Comparison of ENCODE assay signal across 7 cellular contexts in the genomic region with DNA sequence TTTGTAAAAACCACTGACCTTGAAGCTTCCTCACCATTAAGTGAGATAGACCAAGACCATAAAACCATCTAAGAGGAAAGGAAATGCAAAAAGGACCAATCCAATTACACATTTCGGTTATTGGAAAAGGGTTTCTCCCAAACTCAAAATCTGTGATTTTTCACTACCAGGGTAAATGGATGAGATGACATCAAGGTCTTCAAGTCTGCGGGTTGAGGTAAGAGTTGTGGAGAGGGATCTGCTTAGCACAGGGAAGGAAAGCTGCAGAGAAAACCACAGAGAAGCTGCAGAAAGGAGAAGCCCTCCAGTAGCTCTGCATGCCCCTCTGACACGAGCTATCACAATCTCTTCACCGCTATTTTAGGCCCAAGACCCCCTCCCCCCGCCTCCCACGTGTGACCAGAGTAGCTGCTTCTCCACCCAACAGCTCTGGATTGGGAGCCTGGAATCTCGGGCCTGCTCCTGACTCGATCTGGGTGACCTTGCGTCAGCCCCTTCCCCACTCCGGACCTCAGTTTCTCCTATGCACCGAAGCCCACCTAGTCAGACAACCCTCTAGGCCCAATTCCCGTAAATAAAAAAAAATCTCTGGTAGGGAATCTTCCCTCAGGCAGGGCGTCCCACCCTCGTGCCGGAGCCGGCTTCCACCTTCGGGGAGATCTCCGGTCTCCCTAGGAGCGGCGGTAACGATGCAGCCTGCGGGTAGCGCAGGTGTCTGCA. TPM values are rescaled to one million over a fixed set of nuclear protein-coding genes. Genes with fewer than 3 reads are reported as not detected.
DNase-seq lines count a peak whose midpoint lies in the region; ATAC-seq and TF ChIP-seq lines count a peak whose summit lies in the region.

No MANE protein-coding gene starts in this region.

- peak overlapping the region; percentile 97 for H3K4me3 Mint-ChIP-seq in activated CD4-positive, alpha-beta memory T cell treated with anti-CD3 and anti-CD28 coated beads, Interleukin-2, amount 10 ng/mL, durations not matched to agents 7 days and 5 days

- peak overlapping the region; percentile 59 for H3K27ac Mint-ChIP-seq in activated CD4-positive, alpha-beta memory T cell treated with anti-CD3 and anti-CD28 coated beads, Interleukin-2, amount 10 ng/mL, durations not matched to agents 7 days and 5 days

- no peak for ATAC-seq in foreskin keratinocyte
- no peak for ATAC-seq in HG02588 (IDR thresholded peaks at IDR 0.05; ENCODE audit: unreplicated experiment)

- H3K27me3 Mint-ChIP-seq in activated CD4-positive, alpha-beta memory T cell treated with anti-CD3 and anti-CD28 coated beads, Interleukin-2, amount 10 ng/mL, durations not matched to agents 7 days and 5 days: no peaks in the 10 kb centered on the region

- H3K9me3 ChIP-seq in ovary: no peaks in the 10 kb centered on the region

- no peak for TF ChIP-seq EP300 in ovary (IDR thresholded peaks at IDR 0.05)

- no peaks in the 10 kb centered on the region for H3K9me3 Mint-ChIP-seq in activated CD4-positive, alpha-beta memory T cell treated with anti-CD3 and anti-CD28 coated beads, Interleukin-2, amount 10 ng/mL, durations not matched to agents 7 days and 5 days

- peaks cover 47% of the 10 kb centered on the region for H3K4me1 Mint-ChIP-seq in activated CD4-positive, alpha-beta memory T cell treated with anti-CD3 and anti-CD28 coated beads, Interleukin-2, amount 10 ng/mL, durations not matched to agents 7 days and 5 days

- H3K4me1 ChIP-seq in foreskin keratinocyte (peaks cover 12% of the 10 kb centered on the region), ovary (ENCODE audit: insufficient read depth) (peaks cover 9% of the 10 kb centered on the region)

- intact Hi-C loops in ovary (cut with DNase I): no loop called here

- peaks cover 23% of the 10 kb centered on the region for H3K36me3 Mint-ChIP-seq in activated CD4-positive, alpha-beta memory T cell treated with anti-CD3 and anti-CD28 coated beads, Interleukin-2, amount 10 ng/mL, durations not matched to agents 7 days and 5 days (ENCODE audit: low read depth)

- TF ChIP-seq CTCF in GM06990 (IDR thresholded peaks at IDR 0.05; ENCODE audit: insufficient read depth, low read length, poor library complexity, severe bottlenecking): no peak
- TF ChIP-seq CTCF in foreskin keratinocyte (conservative IDR thresholded peaks at IDR 0.05): no peak
- no peak for TF ChIP-seq CTCF in ovary (IDR thresholded peaks at IDR 0.05)

- H3K27ac ChIP-seq in foreskin keratinocyte (peak overlapping the region; percentile 88), ovary (peak overlapping the region; percentile 78 to 88)

- POLR2A ChIA-PET in activated CD4-positive, alpha-beta memory T cell treated with anti-CD3 and anti-CD28 coated beads, Interleukin-2, amount 10 ng/mL, durations not matched to agents 7 days and 5 days (lab: Charles Lee): interaction anchor here (0.6 to 13.5 kb wide), 10 partner anchors 10 to 266 kb away, joined by 3 to 343 read pairs (median 4); a partner anchor contains a TSS

- no peaks in the 10 kb centered on the region for H3K27me3 ChIP-seq in GM06990 (replicated peaks; ENCODE audit: control insufficient read depth, insufficient read depth, low read length)
- no peaks in the 10 kb centered on the region for H3K27me3 ChIP-seq in foreskin keratinocyte
- no peaks in the 10 kb centered on the region for H3K27me3 ChIP-seq in ovary

- CTCF ChIA-PET in activated CD4-positive, alpha-beta memory T cell treated with anti-CD3 and anti-CD28 coated beads, Interleukin-2, amount 10 ng/mL, durations not matched to agents 7 days and 5 days (lab: Charles Lee): interaction anchor here (0.8 to 2.4 kb wide), 7 partner anchors 10 to 66 kb away, joined by 3 to 11 read pairs (median 3); no protein-coding TSS in a partner anchor

- H3K4me3 ChIP-seq in GM06990 (replicated peaks; ENCODE audit: low read depth, low read length): peak overlapping the region; percentile 80
- H3K4me3 ChIP-seq in ovary: peak overlapping the region; percentile 91

- WGBS in ovary, 3 donors: 0 to 1% (median 1%) methylated on average over 23 of the region's 23 CpGs

- TF ChIP-seq POLR2A in ovary (IDR thresholded peaks at IDR 0.05): no peak

- DNase-seq in GM06990 (ENCODE audit: extremely low read depth, insufficient read length): no peak
- DNase-seq in HuH-7 (ENCODE audit: low spot score): peak; percentile 26
- no peak for DNase-seq in activated CD4-positive, alpha-beta memory T cell treated with anti-CD3 and anti-CD28 coated beads, Interleukin-2, amount 10 ng/mL, durations not matched to agents 7 days and 5 days
- DNase-seq in foreskin keratinocyte: no peak
- peak in 2 of 5 donors; percentile 52 to 59 for DNase-seq in ovary
- DNase-seq in NCI-H187 treated with DMSO at 0.1 percent for 48 hours (lab: John Stamatoyannopoulos, UW): no peak

- H3K36me3 ChIP-seq in GM06990 (ENCODE audit: control insufficient read depth, insufficient read depth, low read length): peaks cover 1% of the 10 kb centered on the region; the same call in 1 of the 2 replicates
- H3K36me3 ChIP-seq in ovary: no peaks in the 10 kb centered on the region

RNA-seq across cellular contexts. Expression of a gene that starts 0.7 kb away (rescaled TPM):
- 10 to 100 TPM; 24.2 to 25.0 TPM for total RNA-seq in activated CD4-positive, alpha-beta memory T cell treated with anti-CD3 and anti-CD28 coated beads, Interleukin-2, amount 10 ng/mL, durations not matched to agents 7 days and 5 days
- total RNA-seq in foreskin keratinocyte: 26.7 and 27.9 TPM in 2 replicates
- 4.1 and 4.9 TPM in 2 replicates for polyA plus RNA-seq in foreskin keratinocyte
- 10 to 100 TPM; 20.9 to 36.9 (median 26.1) TPM for total RNA-seq in ovary
- polyA plus RNA-seq in ovary: 10 to 100 TPM in 1 of 2 donors, 1 to 10 TPM in 1; 5.7 to 12.3 TPM

RNA-seq across cellular contexts. Expression of a gene that starts 17.5 kb away (rescaled TPM):
- total RNA-seq in activated CD4-positive, alpha-beta memory T cell treated with anti-CD3 and anti-CD28 coated beads, Interleukin-2, amount 10 ng/mL, durations not matched to agents 7 days and 5 days: 10 to 100 TPM; 74.8 to 75.5 TPM
- total RNA-seq in foreskin keratinocyte (19.0 TPM in 2 replicates), ovary (10 to 100 TPM; 13.9 to 27.4 (median 25.5) TPM)
- polyA plus RNA-seq in foreskin keratinocyte (14.0 and 16.0 TPM in 2 replicates), ovary (10 to 100 TPM; 21.2 to 49.6 TPM)
